ENCODE assay signal across 8 cellular contexts in genomic region chr17:2853722-2854580, GRCh38. TPM values are rescaled to one million over a fixed set of nuclear protein-coding genes. Genes with fewer than 3 reads are reported as not detected.
A peak's percentile ranks its signal among the peaks of the same experiment; 100 is the strongest.
DNase-seq lines count a peak whose midpoint lies in the region; ATAC-seq, FAIRE-seq and TF ChIP-seq lines count a peak whose summit lies in the region.

No MANE protein-coding gene starts in this region.

- POLR2A ChIA-PET in AG04449 (lab: Yijun Ruan, JAX) = no interaction called here

- H3K9me3 ChIP-seq in pancreas = no peaks in the 10 kb centered on the region

- CTCF ChIA-PET in AG04449 (lab: Yijun Ruan, JAX) = interaction anchor here (0.9 kb wide), 1 partner anchor 13 kb away, joined by 3 read pairs; no protein-coding TSS in a partner anchor

- ATAC-seq in pancreas = peak; percentile 42 to 62 (median 60)
- no peak for ATAC-seq in GM21737 (IDR thresholded peaks at IDR 0.05; ENCODE audit: unreplicated experiment)
- ATAC-seq in HG03571 (IDR thresholded peaks at IDR 0.05; ENCODE audit: unreplicated experiment) = no peak

- DNase-seq in AG04449 (ENCODE audit: low read depth, low spot score) = no peak
- DNase-seq in HCEC 1CT = peak; percentile 6
- DNase-seq in activated CD8-positive, alpha-beta memory T cell treated with anti-CD3 and anti-CD28 coated beads, Interleukin-2, amount 50 U/mL, for 4 hours = peak; percentile 16
- DNase-seq in foreskin fibroblast = peak in 1 of 2 donors; percentile 50
- peak; percentile 48 to 86 (median 78) for DNase-seq in pancreas
- no peak for DNase-seq in NOMO-1 (lab: John Stamatoyannopoulos, UW; ENCODE audit: unreplicated experiment in 2 of 2)

- intact Hi-C loops in pancreas (cut with DNase I) = loop anchor here in 2 of 3 donors (10.0 kb wide), 2 partner anchors 51 to 61 kb away; no protein-coding TSS in a partner anchor

- H3K4me3 ChIP-seq in AG04449 (ENCODE audit: low read depth, low read length) (peak overlapping the region; percentile 49), foreskin fibroblast (ENCODE audit: low read depth in 1 of 2, low read length in 2 of 2) (peak overlapping the region; percentile 53), pancreas (peak overlapping the region; percentile 55 to 63 (median 56))

- H3K27me3 ChIP-seq in pancreas = no peaks in the 10 kb centered on the region

- peaks cover 0 to 12% (median 11%) of the 10 kb centered on the region in 3 donors for H3K4me1 ChIP-seq in pancreas

- H3K36me3 ChIP-seq in pancreas = no peaks in the 10 kb centered on the region

- TF ChIP-seq CTCF in AG04449 (IDR thresholded peaks at IDR 0.05; ENCODE audit: insufficient read depth, low read length, missing control alignments) = no peak
- TF ChIP-seq CTCF in foreskin fibroblast (IDR thresholded peaks at IDR 0.05; ENCODE audit: low read depth, low read length) = no peak
- TF ChIP-seq CTCF in pancreas (IDR thresholded peaks at IDR 0.05) = no peak

- 0 to 1% methylated on average over 89 to 95 of the region's 95 CpGs for WGBS in pancreas, 2 donors

- H3K27ac ChIP-seq in pancreas = peak overlapping the region; percentile 13 to 80 (median 68)

- no peak for FAIRE-seq in pancreas (lab: Jason Lieb, UNC)

RNA-seq across cellular contexts. Expression of gene RAP1GAP2, which starts 57.7 kb away (rescaled TPM):
- total RNA-seq in pancreas = 10 to 100 TPM; 35.2 to 48.0 (median 43.0) TPM
- polyA plus RNA-seq in pancreas = 10 to 100 TPM; 29.7 to 51.2 TPM

Comparison
In these comparisons a context has a peak if more than half of its experiments do, and no peak if none do; other contexts are left out.
1. DNase-seq: peak in HCEC 1CT (single experiment), activated CD8-positive, alpha-beta memory T cell treated with anti-CD3 and anti-CD28 coated beads, Interleukin-2, amount 50 U/mL, for 4 hours (single experiment) and pancreas (6 of 6); none in AG04449 (single experiment) and NOMO-1 (0 of 2).
2. ATAC-seq: peak in pancreas (4 of 4); none in GM21737 (single experiment) and HG03571 (single experiment).
3. Peak in every context shown above with its lines, with median percentiles within 50 percentile points of each other: H3K4me3 ChIP-seq.